18 cellular contexts compared by ENCODE assay signal in the genomic region with DNA sequence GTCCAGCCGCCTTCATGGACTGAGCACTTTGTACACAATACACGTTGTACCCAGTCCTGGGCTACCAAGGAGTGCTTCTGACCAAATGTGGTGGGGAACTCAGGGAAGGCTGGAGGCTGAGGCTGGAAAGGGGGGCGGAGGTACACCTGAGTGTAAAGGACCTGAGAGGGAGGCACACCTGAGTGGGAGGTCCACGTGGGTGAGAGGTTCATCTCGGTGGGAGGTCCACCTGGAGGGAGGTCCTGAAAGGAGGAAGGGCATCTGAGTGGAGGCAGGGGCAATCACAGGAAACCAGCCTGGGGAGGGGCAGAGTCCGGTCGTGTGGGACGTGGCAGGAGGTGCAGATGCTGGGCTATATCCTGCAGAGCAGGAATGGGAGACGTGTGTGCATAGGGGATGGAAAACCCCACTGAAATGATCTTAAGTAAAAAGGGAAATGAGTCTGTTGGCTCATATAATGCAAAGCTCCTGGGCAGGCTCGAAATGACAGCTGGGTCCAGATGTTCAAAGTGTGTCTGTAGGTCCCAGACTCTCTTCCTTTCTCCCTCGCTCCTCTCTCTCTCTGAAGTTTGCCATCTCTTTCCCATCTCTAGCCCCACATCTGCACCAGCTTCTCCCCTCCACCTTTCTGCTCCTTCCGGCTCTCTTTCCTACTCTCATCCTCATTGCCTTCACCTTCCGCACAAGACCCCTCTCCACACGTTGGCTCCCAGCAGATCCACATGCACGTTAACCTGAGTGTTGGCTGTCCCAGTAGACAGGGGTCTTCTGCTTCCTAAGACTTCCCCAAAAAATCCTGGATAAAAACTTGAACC.
DNase-seq lines count a peak whose midpoint lies in the region; ATAC-seq and TF ChIP-seq lines count a peak whose summit lies in the region.
"Had no signal": no experiment of that assay in that cellular context is flagged by ENCODE, and none has a peak within 500 bp of the region (broad histone marks: within the 10 kb centered on the region; RNA-seq: fewer than 3 reads in every experiment).

No MANE protein-coding gene starts in this region.

- H2BK5ac ChIP-seq in H9 (ENCODE audit: insufficient read length, low read length) = no peak overlapping the region

- H4K91ac ChIP-seq in H9 (ENCODE audit: insufficient read length, low read depth, low read length) = peak overlapping the region; percentile 57

- no peak overlapping the region for H2BK20ac ChIP-seq in H9 (ENCODE audit: low read depth, low read length, poor library complexity, severe bottlenecking)

- no peak overlapping the region for H3K9ac ChIP-seq in H9 (ENCODE audit: extremely low read depth, insufficient read length, low read length)

- peak overlapping the region; percentile 30 for H3K18ac ChIP-seq in H9 (ENCODE audit: insufficient read length, low read depth, low read length)

- no peaks in the 10 kb centered on the region for H3K23me2 ChIP-seq in H9 (ENCODE audit: insufficient read length, low read depth, low read length, poor library complexity, severe bottlenecking)

- H3K4me2 ChIP-seq in H9 (ENCODE audit: insufficient read depth, insufficient read length, low read length) = no peak overlapping the region

- ATAC-seq in GM21367 (IDR thresholded peaks at IDR 0.05; ENCODE audit: unreplicated experiment) = no peak
- ATAC-seq: activated T-helper 17 cell treated with anti-CD3 and anti-CD28 coated beads, Interleukin-2, amount 50 U/mL, for 72 hours had no signal

- H3K4me3 Mint-ChIP-seq in H9 = no peak overlapping the region; a peak in 1 of 5 replicates
- H3K4me3 Mint-ChIP-seq: activated T-helper 17 cell treated with anti-CD3 and anti-CD28 coated beads, Interleukin-2, amount 50 U/mL, for 72 hours had no signal

- H3K4me1 ChIP-seq in H9 (ENCODE audit: insufficient read depth, low read length) = peaks cover 13% of the 10 kb centered on the region; the same call in 1 of the 2 replicates
- H3K4me1 ChIP-seq in left ventricle myocardium inferior = peaks cover 33% of the 10 kb centered on the region
- H3K4me1 ChIP-seq: colonic mucosa had no signal

- H3K23ac ChIP-seq in H9 (ENCODE audit: insufficient read length, low read depth, low read length) = no peak overlapping the region

- no CpG with 5 or more reads among the region's 15 CpGs for WGBS in H9 (ENCODE audit: extremely low coverage, insufficient read length, low lambda C conversion rate)

- peaks cover 0 to 6% (median 0%) of the 10 kb centered on the region in 3 experiments; a peak in 4 of 7 replicates for H3K36me3 Mint-ChIP-seq in H9 (ENCODE audit: insufficient read depth in 1 of 3, low read depth in 3 of 3)

- no peaks in the 10 kb centered on the region for H3K27me3 Mint-ChIP-seq in H9 (ENCODE audit: low read depth)

- H3K36me3 ChIP-seq in left ventricle myocardium inferior = no peaks in the 10 kb centered on the region
- H3K36me3 ChIP-seq: colonic mucosa had no signal

- H3K27ac ChIP-seq in H9 (ENCODE audit: insufficient read length, low read depth, low read length) = peak overlapping the region; percentile 11
- peak overlapping the region; percentile 70 for H3K27ac ChIP-seq in left ventricle myocardium inferior (replicated peaks)
- H3K27ac ChIP-seq: C4-2B, colonic mucosa, epithelial cell of prostate had no signal

- H3K9me3 Mint-ChIP-seq in H9 = no peaks in the 10 kb centered on the region; a peak in 1 of 5 replicates
- H3K9me3 Mint-ChIP-seq: activated T-helper 17 cell treated with anti-CD3 and anti-CD28 coated beads, Interleukin-2, amount 50 U/mL, for 72 hours had no signal

- H4K20me1 ChIP-seq in H9 (ENCODE audit: control insufficient read depth, insufficient read depth, insufficient read length) = no peaks in the 10 kb centered on the region

- no peak overlapping the region for H3T11ph ChIP-seq in H9 (ENCODE audit: low read length)

- H4K5ac ChIP-seq in H9 (ENCODE audit: insufficient read length, low read depth, low read length) = no peak overlapping the region

- TF ChIP-seq CTCF in H9 (conservative IDR thresholded peaks at IDR 0.05) (no peak), left ventricle myocardium inferior (IDR thresholded peaks at IDR 0.05; ENCODE audit: borderline replicate concordance) (no peak), GM20000 (IDR thresholded peaks at IDR 0.05; ENCODE audit: extremely low read depth, missing control alignments) (no peak)

- peak overlapping the region; percentile 44; the same call in 1 of the 2 replicates for H3K14ac ChIP-seq in H9 (ENCODE audit: insufficient read depth, low read length)

- intact Hi-C loops in left ventricle myocardium inferior (cut with micrococcal nuclease) (no loop called here), posterior vena cava (cut with DNase I) (no loop called here)

- peak overlapping the region; percentile 22 for H4K8ac ChIP-seq in H9 (replicated peaks; ENCODE audit: insufficient read length, low read depth, low read length)

- H3K27ac Mint-ChIP-seq in H9 = peak overlapping the region in 2 of 3 experiments; percentile 88 to 89; a peak in 4 of 7 replicates
- H3K27ac Mint-ChIP-seq: activated T-helper 17 cell treated with anti-CD3 and anti-CD28 coated beads, Interleukin-2, amount 50 U/mL, for 72 hours had no signal

- H2AFZ ChIP-seq in H9 (ENCODE audit: low read length) = no peak overlapping the region

- H3K79me1 ChIP-seq in H9 (ENCODE audit: insufficient read depth, low read depth, low read length, poor library complexity, severe bottlenecking) = no peaks in the 10 kb centered on the region

- no peak overlapping the region for H3K56ac ChIP-seq in H9 (ENCODE audit: insufficient read length, low read depth, low read length)

- no peak overlapping the region for H3K4me3 ChIP-seq in left ventricle myocardium inferior
- H3K4me3 ChIP-seq: colonic mucosa had no signal

- peak overlapping the region; percentile 43 for H2BK12ac ChIP-seq in H9 (ENCODE audit: insufficient read length, low read depth, low read length)

- DNase-seq in H9 (no peak), RPMI7951 (ENCODE audit: low read depth) (peak; percentile 85), left ventricle myocardium inferior (no peak), posterior vena cava (ENCODE audit: low spot score) (peak; percentile 75), GM20000 (ENCODE audit: low spot score) (no peak), cortex of kidney (lab: John Stamatoyannopoulos, UW) (no peak), SKM-1 (lab: John Stamatoyannopoulos, UW; ENCODE audit: unreplicated experiment) (no peak)
- DNase-seq: activated CD4-positive, CD25-positive, alpha-beta regulatory T cell; amygdala; colonic mucosa; NCI-H1694; NCI-H345; NK-92 treated with Interleukin-12 subunit alpha and Interleukin-12 subunit beta, amount 100 ng/mL, for 24 hours; stimulated activated CD4-positive, alpha-beta T cell treated with anti-CD3 and anti-CD28 coated beads, Interleukin-4, amount 100 ng/mL, for 1 hour had no signal

- H3K4me1 Mint-ChIP-seq in H9 = peaks cover 0 to 4% of the 10 kb centered on the region in 2 experiments; a peak in 2 of 4 replicates
- H3K4me1 Mint-ChIP-seq: activated T-helper 17 cell treated with anti-CD3 and anti-CD28 coated beads, Interleukin-2, amount 50 U/mL, for 72 hours had no signal

- no peak overlapping the region for H3K4ac ChIP-seq in H9 (ENCODE audit: low read depth, low read length)

- H3K79me2 ChIP-seq in H9 (ENCODE audit: insufficient read depth, low read length) = no peaks in the 10 kb centered on the region

- H2AK5ac ChIP-seq in H9 (ENCODE audit: insufficient read length, low read length) = peak overlapping the region; percentile 13

- H2BK120ac ChIP-seq in H9 (ENCODE audit: low read depth, low read length, poor library complexity, severe bottlenecking) = no peak overlapping the region

- H2BK15ac ChIP-seq in H9 (ENCODE audit: low read depth, low read length) = no peak overlapping the region

- H3K27me3 ChIP-seq in H9 (ENCODE audit: insufficient read depth, low read length) = no peaks in the 10 kb centered on the region
- peaks cover 25% of the 10 kb centered on the region for H3K27me3 ChIP-seq in left ventricle myocardium inferior (ENCODE audit: low read depth)
- H3K27me3 ChIP-seq: colonic mucosa had no signal

- H3K9me3 ChIP-seq in H9 (ENCODE audit: control insufficient read depth, low read depth, low read length) = no peaks in the 10 kb centered on the region
- no peaks in the 10 kb centered on the region for H3K9me3 ChIP-seq in left ventricle myocardium inferior (replicated peaks)
- H3K9me3 ChIP-seq: colonic mucosa had no signal

Comparison
In these comparisons a context has a peak if more than half of its experiments do, and no peak if none do; other contexts are left out.
1. DNase-seq: peak in RPMI7951 (single experiment) and posterior vena cava (single experiment); none in H9 (single experiment), left ventricle myocardium inferior (single experiment), GM20000 (single experiment), cortex of kidney (single experiment) and SKM-1 (single experiment).